8 cellular contexts compared by ENCODE assay signal in genomic region chr1:246907472-246907871, GRCh38. TPM values are rescaled to one million over a fixed set of nuclear protein-coding genes. Genes with fewer than 3 reads are reported as not detected.
DNase-seq lines count a peak whose midpoint lies in the region; ATAC-seq, FAIRE-seq and TF ChIP-seq lines count a peak whose summit lies in the region.

No MANE protein-coding gene starts in this region.

- intact Hi-C loops in pancreas (cut with DNase I) = no loop called here

- TF ChIP-seq CTCF in fibroblast of lung (conservative IDR thresholded peaks at IDR 0.05 in 1 of 2, IDR thresholded peaks at IDR 0.05 in 1 of 2; ENCODE audit: low read depth in 1 of 2, low read length in 2 of 2) (peak; percentile 51 to 54), pancreas (IDR thresholded peaks at IDR 0.05) (peak in 2 of 4 donors; percentile 15 to 17)

- H3K4me1 ChIP-seq in fibroblast of lung (ENCODE audit: control insufficient read depth, extremely low read depth, insufficient read depth, low read length) (no peaks in the 10 kb centered on the region), pancreas (peaks cover 0 to 3% (median 0%) of the 10 kb centered on the region in 3 donors)

- no peak overlapping the region for H3K9ac ChIP-seq in fibroblast of lung (ENCODE audit: insufficient read depth, low read length)

- WGBS in pancreas, 2 donors = 51 to 64% methylated on average over 1 of the region's 1 CpG

- no peak overlapping the region for H2AFZ ChIP-seq in fibroblast of lung (ENCODE audit: low read length)

- no peaks in the 10 kb centered on the region for H4K20me1 ChIP-seq in fibroblast of lung (ENCODE audit: control insufficient read depth, extremely low read depth, insufficient read depth, low read length)

- DNase-seq in EL = peak; percentile 39
- peak; percentile 60 for DNase-seq in RPMI7951 (ENCODE audit: low read depth)
- DNase-seq in fibroblast of lung (ENCODE audit: low read depth in 2 of 2) = peak; percentile 66 to 86
- DNase-seq in pancreas = peak in 1 of 6 donors; percentile 17
- no peak for DNase-seq in HTR-8/SVneo (ENCODE audit: insufficient read length, low spot score)
- no peak for DNase-seq in ureter (ENCODE audit: low spot score)

- peak; percentile 91 for FAIRE-seq in pancreas (lab: Jason Lieb, UNC)
- no peak for FAIRE-seq in HTR-8/SVneo (lab: Jason Lieb, UNC)

- H3K9me3 ChIP-seq in fibroblast of lung (ENCODE audit: control insufficient read depth, insufficient read depth, low read depth, low read length) = no peaks in the 10 kb centered on the region
- H3K9me3 ChIP-seq in pancreas = no peaks in the 10 kb centered on the region

- peak; percentile 65 for ATAC-seq in HG02798 (IDR thresholded peaks at IDR 0.05; ENCODE audit: poor library complexity, unreplicated experiment)
- ATAC-seq in pancreas = peak; percentile 67 to 89 (median 81)
- ATAC-seq in HG02840 (IDR thresholded peaks at IDR 0.05; ENCODE audit: low FRiP score, unreplicated experiment) = no peak

- H3K4me3 ChIP-seq in fibroblast of lung (replicated peaks in 1 of 4; ENCODE audit: control extremely low read depth in 1 of 4, insufficient read depth in 1 of 4, low read depth in 3 of 4, low read length in 4 of 4) = no peak overlapping the region
- H3K4me3 ChIP-seq in pancreas = no peak overlapping the region

- H3K4me2 ChIP-seq in fibroblast of lung (ENCODE audit: extremely low read depth, insufficient read depth, low read length) = no peak overlapping the region

- H3K36me3 ChIP-seq in fibroblast of lung (ENCODE audit: control insufficient read depth, insufficient read depth, low read length) (peaks cover 5% of the 10 kb centered on the region), pancreas (peaks cover 0 to 15% (median 14%) of the 10 kb centered on the region in 3 donors)

- H3K27ac ChIP-seq in fibroblast of lung (ENCODE audit: insufficient read depth, low read length) = no peak overlapping the region
- no peak overlapping the region for H3K27ac ChIP-seq in pancreas

- H3K27me3 ChIP-seq in fibroblast of lung (ENCODE audit: control insufficient read depth, insufficient read depth, low read length) = no peaks in the 10 kb centered on the region
- H3K27me3 ChIP-seq in pancreas = no peaks in the 10 kb centered on the region

- H3K79me2 ChIP-seq in fibroblast of lung (ENCODE audit: control insufficient read depth, insufficient read depth, low read length) = peaks cover 2% of the 10 kb centered on the region

RNA-seq across cellular contexts. Expression of gene AHCTF1, which starts 24.3 kb away (rescaled TPM):
- total RNA-seq in RPMI7951 (2014; rRNA removed; shearing (Covaris generic)) = 30.9 and 32.1 TPM in 2 replicates
- 22.3 and 30.6 TPM in 2 replicates for total RNA-seq in fibroblast of lung
- polyA plus RNA-seq in fibroblast of lung = 15.8 and 17.5 TPM in 2 replicates
- polyA plus RNA-seq in fibroblast of lung (2012) = 11.6 and 12.7 TPM in 2 replicates
- polyA minus RNA-seq in fibroblast of lung (ENCODE audit: low replicate concordance) = 3.2 and 3.3 TPM in 2 replicates
- 10 to 100 TPM; 11.1 to 14.6 (median 11.7) TPM for total RNA-seq in pancreas
- 1 to 10 TPM; 4.8 to 7.4 TPM for polyA plus RNA-seq in pancreas
- total RNA-seq in ureter = 35.1 TPM

Comparison
In these comparisons a context has a peak if more than half of its experiments do, and no peak if none do; other contexts are left out.
1. DNase-seq: peak in EL (single experiment), RPMI7951 (single experiment) and fibroblast of lung (2 of 2); none in HTR-8/SVneo (single experiment) and ureter (single experiment).